Comparison of ENCODE assay signal across 19 cellular contexts in genomic region chr2:99971326-99971965, GRCh38.
"Had no signal": no experiment of that assay in that cellular context is flagged by ENCODE, and none has a peak within 500 bp of the region (broad histone marks: within the 10 kb centered on the region; RNA-seq: fewer than 3 reads in every experiment).

No MANE protein-coding gene starts in this region.

- H3K27ac ChIP-seq: cardiac muscle cell, coronary artery, gastrocnemius medialis, ovary, sigmoid colon, thoracic aorta had no signal

- H3K27me3 Mint-ChIP-seq: activated CD4-positive, alpha-beta T cell treated with anti-CD3 and anti-CD28 coated beads, Interleukin-2, amount 10 ng/mL, durations not matched to agents 7 days and 5 days; stimulated activated naive CD8-positive, alpha-beta T cell treated with anti-CD3 and anti-CD28 coated beads, Interleukin-15, Interleukin-2, amounts not matched to agents 100 ng/mL and 50 ng/mL, for 24 hours had no signal

- ATAC-seq: gastrocnemius medialis, left ventricle myocardium superior had no signal

- DNase-seq: activated CD4-positive, alpha-beta T cell treated with anti-CD3 and anti-CD28 coated beads, Interleukin-2, amount 10 ng/mL, durations not matched to agents 7 days and 5 days; activated CD4-positive, CD25-positive, alpha-beta regulatory T cell; activated CD8-positive, alpha-beta memory T cell treated with anti-CD3 and anti-CD28 coated beads for 24 hours; amygdala; effector CD4-positive, alpha-beta T cell; gastrocnemius medialis; left ventricle myocardium superior; mesendoderm; nephron progenitor cell; ovary; sigmoid colon; stimulated activated CD4-positive, alpha-beta T cell treated with anti-CD3 and anti-CD28 coated beads, Interleukin-12 subunit alpha, Interleukin-12 subunit beta, amount 100 ng/mL, for 4 hours had no signal

- H3K36me3 Mint-ChIP-seq: activated naive CD8-positive, alpha-beta T cell had no signal

- H3K27me3 ChIP-seq: cardiac muscle cell, ovary, sigmoid colon had no signal

- H3K36me3 ChIP-seq: cardiac muscle cell, gastrocnemius medialis, ovary, sigmoid colon, thoracic aorta had no signal

- H3K4me1 ChIP-seq: gastrocnemius medialis, sigmoid colon had no signal

- H3K27ac Mint-ChIP-seq: activated CD4-positive, alpha-beta T cell treated with anti-CD3 and anti-CD28 coated beads, Interleukin-2, amount 10 ng/mL, durations not matched to agents 7 days and 5 days; activated naive CD8-positive, alpha-beta T cell; activated T-helper 2 cell treated with anti-CD3 and anti-CD28 coated beads, Interferon-gamma antibody, Interleukin-2, Interleukin-4, amounts not matched to agents 10 μg/mL and 5 μg/mL and 100 μg/mL, durations not matched to agents 14 hours and 24 hours and 36 hours; stimulated activated naive CD8-positive, alpha-beta T cell treated with anti-CD3 and anti-CD28 coated beads, Interleukin-15, Interleukin-2, amounts not matched to agents 100 ng/mL and 50 ng/mL, for 24 hours; T-helper 1 cell treated with Interleukin-12 subunit alpha and Interleukin-12 subunit beta and Interleukin-4 antibody, amounts not matched to agents 30 μg/mL and 1 μg/mL, for 36 hours had no signal

- H3K9me3 ChIP-seq: gastrocnemius medialis, ovary, sigmoid colon, thoracic aorta had no signal

- H3K9me3 Mint-ChIP-seq: activated CD4-positive, alpha-beta T cell treated with anti-CD3 and anti-CD28 coated beads, Interleukin-2, amount 10 ng/mL, durations not matched to agents 7 days and 5 days; activated T-helper 2 cell treated with anti-CD3 and anti-CD28 coated beads, Interferon-gamma antibody, Interleukin-2, Interleukin-4, amounts not matched to agents 10 μg/mL and 5 μg/mL and 100 μg/mL, durations not matched to agents 14 hours and 24 hours and 36 hours; stimulated activated naive CD8-positive, alpha-beta T cell treated with anti-CD3 and anti-CD28 coated beads, Interleukin-15, Interleukin-2, amounts not matched to agents 100 ng/mL and 50 ng/mL, for 24 hours; T-helper 1 cell treated with Interleukin-12 subunit alpha and Interleukin-12 subunit beta and Interleukin-4 antibody, amounts not matched to agents 30 μg/mL and 1 μg/mL, for 36 hours had no signal

- H3K4me3 ChIP-seq: cardiac muscle cell, coronary artery, gastrocnemius medialis, ovary, sigmoid colon, thoracic aorta had no signal

- H3K4me3 Mint-ChIP-seq: activated CD4-positive, alpha-beta T cell treated with anti-CD3 and anti-CD28 coated beads, Interleukin-2, amount 10 ng/mL, durations not matched to agents 7 days and 5 days; activated naive CD8-positive, alpha-beta T cell; nephron progenitor cell; stimulated activated naive CD8-positive, alpha-beta T cell treated with anti-CD3 and anti-CD28 coated beads, Interleukin-15, Interleukin-2, amounts not matched to agents 100 ng/mL and 50 ng/mL, for 24 hours; T-helper 1 cell treated with Interleukin-12 subunit alpha and Interleukin-12 subunit beta and Interleukin-4 antibody, amounts not matched to agents 30 μg/mL and 1 μg/mL, for 36 hours had no signal
